In genomic region chr2:85801871-85802270, GRCh38 we compare ENCODE assay signal across 21 cellular contexts. TPM values are rescaled to one million over a fixed set of nuclear protein-coding genes. Genes with fewer than 3 reads are reported as not detected.
DNase-seq lines count a peak whose midpoint lies in the region; ATAC-seq and TF ChIP-seq lines count a peak whose summit lies in the region.
"Had no signal": no experiment of that assay in that cellular context is flagged by ENCODE, and none has a peak within 500 bp of the region (broad histone marks: within the 10 kb centered on the region; RNA-seq: fewer than 3 reads in every experiment).

No MANE protein-coding gene starts in this region.

- no peak overlapping the region for H4K91ac ChIP-seq in mesenchymal stem cell (ENCODE audit: low read length)

- no peak overlapping the region for H2BK5ac ChIP-seq in mesenchymal stem cell (ENCODE audit: low read depth, low read length, poor library complexity, severe bottlenecking)

- no peak for TF ChIP-seq POLR2A in spleen (IDR thresholded peaks at IDR 0.05)

- no peak overlapping the region for H2AFZ ChIP-seq in mesenchymal stem cell (ENCODE audit: low read depth, low read length)
- H2AFZ ChIP-seq: GM23248 had no signal

- H3K36me3 ChIP-seq in heart right ventricle (no peaks in the 10 kb centered on the region), spleen (no peaks in the 10 kb centered on the region), mesenchymal stem cell (ENCODE audit: control insufficient read depth in 1 of 2, insufficient read depth in 2 of 2, low read depth in 1 of 2, low read length in 2 of 2) (no peaks in the 10 kb centered on the region)
- H3K36me3 ChIP-seq: BLaER1 treated with 17β-estradiol and CSF1 and Interleukin-3, amounts not matched to agents 10 nM and 100 nM; MG63; SJCRH30 had no signal

- no peak overlapping the region for H3K9ac ChIP-seq in mesenchymal stem cell (ENCODE audit: low read length)
- H3K9ac ChIP-seq: BLaER1 treated with 17β-estradiol and CSF1 and Interleukin-3, amounts not matched to agents 10 nM and 100 nM; GM23248 had no signal

- H3K23ac ChIP-seq in mesenchymal stem cell (ENCODE audit: low read length in 2 of 2): no peak overlapping the region

- H2AK5ac ChIP-seq in mesenchymal stem cell (ENCODE audit: low read length, severe bottlenecking): no peak overlapping the region

- H3K4ac ChIP-seq in mesenchymal stem cell (ENCODE audit: low read depth in 1 of 2, low read length in 2 of 2): no peak overlapping the region

- H3K27me3 ChIP-seq in heart right ventricle: no peaks in the 10 kb centered on the region
- H3K27me3 ChIP-seq in spleen (replicated peaks in 1 of 7): peaks cover 0 to 27% (median 0%) of the 10 kb centered on the region in 7 donors
- H3K27me3 ChIP-seq in mesenchymal stem cell (ENCODE audit: control insufficient read depth in 1 of 2, insufficient read depth in 1 of 2, low read length in 2 of 2): peaks cover 0 to 6% of the 10 kb centered on the region in 2 experiments
- H3K27me3 ChIP-seq: BLaER1 treated with 17β-estradiol and CSF1 and Interleukin-3, amounts not matched to agents 10 nM and 100 nM; MG63; SJCRH30 had no signal

- peaks cover 5 to 34% (median 11%) of the 10 kb centered on the region in 9 donors for H3K4me1 ChIP-seq in heart right ventricle
- peaks cover 0 to 26% (median 13%) of the 10 kb centered on the region in 6 donors for H3K4me1 ChIP-seq in spleen
- peaks cover 5% of the 10 kb centered on the region for H3K4me1 ChIP-seq in mesenchymal stem cell (ENCODE audit: control insufficient read depth, insufficient read depth, low read depth, low read length)

- H3K4me3 ChIP-seq in heart right ventricle (no peak overlapping the region), coronary artery (no peak overlapping the region), spleen (no peak overlapping the region), mesenchymal stem cell (ENCODE audit: insufficient read depth in 1 of 2, low read depth in 1 of 2, low read length in 2 of 2) (no peak overlapping the region)
- H3K4me3 ChIP-seq: BLaER1 treated with 17β-estradiol and CSF1 and Interleukin-3, amounts not matched to agents 10 nM and 100 nM; GM23248; MG63; SJCRH30 had no signal

- DNase-seq in cardiac septum (ENCODE audit: low spot score) (peak; percentile 33), heart right ventricle (no peak), coronary artery (ENCODE audit: low spot score) (peak; percentile 58), spleen (peak; percentile 36), mesenchymal stem cell (no peak)
- DNase-seq: GM23248; H9; KG1; MG63; NCI-H1417; NCI-H1694; NCI-H446 treated with DMSO at 0.1 percent for 48 hours; NCI-H526; NCI-H82; NK-92 treated with Interleukin-12 subunit alpha and Interleukin-12 subunit beta, amount 100 ng/mL, for 24 hours; PC-3 had no signal

- no peak for TF ChIP-seq CTCF in heart right ventricle (IDR thresholded peaks at IDR 0.05)
- TF ChIP-seq CTCF in coronary artery (IDR thresholded peaks at IDR 0.05): no peak
- TF ChIP-seq CTCF in spleen (IDR thresholded peaks at IDR 0.05 in 8 of 11, conservative IDR thresholded peaks at IDR 0.05 in 3 of 11): no peak

- intact Hi-C loops in cardiac septum (cut with DNase I): no loop called here
- intact Hi-C loops in heart right ventricle (cut with DNase I): loop anchor here in 1 of 10 donors (2.0 kb wide), 1 partner anchor 71 kb away; no protein-coding TSS in a partner anchor
- intact Hi-C loops in spleen (cut with DNase I; ENCODE audit: low total_unique reads): no loop called here

- H2BK12ac ChIP-seq in mesenchymal stem cell (ENCODE audit: low read length in 2 of 2): peak overlapping the region in 1 of 2 experiments; percentile 19

- H3K9me3 ChIP-seq in heart right ventricle (peaks cover 0 to 15% (median 4%) of the 10 kb centered on the region in 11 donors), spleen (peaks cover 0 to 9% (median 8%) of the 10 kb centered on the region in 8 donors), mesenchymal stem cell (ENCODE audit: control insufficient read depth, low read length) (peaks cover 7% of the 10 kb centered on the region)

- H2BK15ac ChIP-seq in mesenchymal stem cell (ENCODE audit: low read depth, poor library complexity, severe bottlenecking): no peak overlapping the region

- H3K18ac ChIP-seq in mesenchymal stem cell (ENCODE audit: low read depth in 1 of 2, low read length in 2 of 2): no peak overlapping the region

- no peak overlapping the region for H3K4me2 ChIP-seq in mesenchymal stem cell (ENCODE audit: low read length, poor library complexity, severe bottlenecking)
- H3K4me2 ChIP-seq: BLaER1 treated with 17β-estradiol and CSF1 and Interleukin-3, amounts not matched to agents 10 nM and 100 nM had no signal

- no peak overlapping the region for H2BK120ac ChIP-seq in mesenchymal stem cell (ENCODE audit: low read depth, low read length)

- no peak overlapping the region for H4K8ac ChIP-seq in mesenchymal stem cell (ENCODE audit: low read length)

- H3K27ac ChIP-seq in heart right ventricle: no peak overlapping the region
- no peak overlapping the region for H3K27ac ChIP-seq in coronary artery
- H3K27ac ChIP-seq in spleen: no peak overlapping the region
- no peak overlapping the region for H3K27ac ChIP-seq in mesenchymal stem cell (ENCODE audit: low read length, poor library complexity, severe bottlenecking)
- H3K27ac ChIP-seq: BLaER1 treated with 17β-estradiol and CSF1 and Interleukin-3, amounts not matched to agents 10 nM and 100 nM; GM23248 had no signal

- 91 to 96% methylated on average over 5 of the region's 5 CpGs for WGBS in heart right ventricle, 2 donors
- 80 to 94% (median 90%) methylated on average over 5 of the region's 5 CpGs for WGBS in spleen, 5 donors
- WGBS in mesenchymal stem cell: 81% methylated on average over 5 of the region's 5 CpGs

- H3K14ac ChIP-seq in mesenchymal stem cell (ENCODE audit: low read length in 2 of 2): no peak overlapping the region

- ATAC-seq in heart right ventricle (no peak), HG02763 (IDR thresholded peaks at IDR 0.05; ENCODE audit: unreplicated experiment) (no peak), HG02840 (IDR thresholded peaks at IDR 0.05; ENCODE audit: low FRiP score, unreplicated experiment) (no peak)

- no peaks in the 10 kb centered on the region for H3K79me1 ChIP-seq in mesenchymal stem cell (replicated peaks; ENCODE audit: low read length, poor library complexity, severe bottlenecking)

RNA-seq across cellular contexts. Expression of gene ATOH8, which starts 48.1 kb away (rescaled TPM):
- total RNA-seq in cardiac septum (21.0 TPM), heart right ventricle (10 to 100 TPM in 9 of 10 donors, 1 to 10 TPM in 1; 8.7 to 33.4 (median 15.2) TPM), spleen (10 to 100 TPM in 6 of 7 donors, 1 to 10 TPM in 1; 6.4 to 53.0 (median 18.6) TPM)
- polyA plus RNA-seq in heart right ventricle (10 to 100 TPM; 35.2 to 45.9 TPM), spleen (10 to 100 TPM in 1 of 3 donors, 1 to 10 TPM in 2; 7.2 to 17.6 (median 9.4) TPM)
- 5.8 TPM for polyA plus RNA-seq in mesenchymal stem cell (2013, experiment 1 of 2)
- polyA plus RNA-seq in mesenchymal stem cell (2013, experiment 2 of 2): 6.0 TPM
- total RNA-seq: CD4-positive, alpha-beta T cell had no signal

Comparison
In these comparisons a context has a peak if more than half of its experiments do, and no peak if none do; other contexts are left out.
1. DNase-seq: peak in cardiac septum (single experiment), coronary artery (single experiment) and spleen (single experiment); none in heart right ventricle (0 of 2) and mesenchymal stem cell (single experiment).